1 cellular context compared by ENCODE assay signal in genomic region chr5:80407735-80408474, GRCh38.
TF ChIP-seq lines count a peak whose summit lies in the region.

Gene ZFYVE16, plus strand, starts transcription at chr5:80408064. Its CDS starts 26,084 bp downstream, at chr5:80434148.

TF ChIP-seq in WTC11, 78 proteins besides CTCF, POLR2A, EP300 and RAD21 (continued from another document):
- TF ChIP-seq PRDM15 (CRISPR knock-in tag; IDR thresholded peaks at IDR 0.05) = peak; percentile 22; the same call in 1 of the 2 replicates
- peak; percentile 92 for TF ChIP-seq ETV6 (CRISPR knock-in tag; IDR thresholded peaks at IDR 0.05)
- peak; percentile 11; the same call in 1 of the 2 replicates for TF ChIP-seq FOXP4 (CRISPR knock-in tag; IDR thresholded peaks at IDR 0.05)
- TF ChIP-seq MAX (CRISPR knock-in tag; IDR thresholded peaks at IDR 0.05) = peak; percentile 14; the same call in 1 of the 2 replicates
- no peak for TF ChIP-seq ZSCAN18 (CRISPR knock-in tag; IDR thresholded peaks at IDR 0.05)
- TF ChIP-seq ZNF317 (CRISPR knock-in tag; IDR thresholded peaks at IDR 0.05; ENCODE audit: borderline replicate concordance, low read depth) = no peak
